Comparison of ENCODE assay signal across 14 cellular contexts in genomic region chr1:200749090-200749489, GRCh38.
"Had no signal": no experiment of that assay in that cellular context is flagged by ENCODE, and none has a peak within 500 bp of the region (broad histone marks: within the 10 kb centered on the region; RNA-seq: fewer than 3 reads in every experiment).

No MANE protein-coding gene starts in this region.

- H3K27ac Mint-ChIP-seq: activated CD4-positive, alpha-beta memory T cell treated with anti-CD3 and anti-CD28 coated beads for 36 hours; activated naive CD8-positive, alpha-beta T cell treated with anti-CD3 and anti-CD28 coated beads, Interleukin-2, amount 10 ng/mL, durations not matched to agents 7 days and 5 days; stimulated activated naive CD8-positive, alpha-beta T cell treated with anti-CD3 and anti-CD28 coated beads, Interleukin-15, amount 100 ng/mL, for 72 hours had no signal

- H3K27ac ChIP-seq: ascending aorta, esophagus squamous epithelium, VCaP had no signal

- H3K4me3 Mint-ChIP-seq: activated CD4-positive, alpha-beta memory T cell treated with anti-CD3 and anti-CD28 coated beads for 36 hours; activated naive CD8-positive, alpha-beta T cell treated with anti-CD3 and anti-CD28 coated beads, Interleukin-2, amount 10 ng/mL, durations not matched to agents 7 days and 5 days; activated T-cell treated with anti-CD3 and anti-CD28 coated beads, Interleukin-2, amount 50 U/mL, for 4 hours; stimulated activated naive CD8-positive, alpha-beta T cell treated with anti-CD3 and anti-CD28 coated beads, Interleukin-15, amount 100 ng/mL, for 72 hours had no signal

- ATAC-seq: activated T-cell treated with anti-CD3 and anti-CD28 coated beads, Interleukin-2, amount 50 U/mL, for 4 hours; left ventricle myocardium superior; stimulated activated naive CD8-positive, alpha-beta T cell treated with anti-CD3 and anti-CD28 coated beads, Interleukin-15, amount 100 ng/mL, for 72 hours had no signal

- H3K9me3 ChIP-seq: ascending aorta, esophagus squamous epithelium, heart right ventricle had no signal

- H3K27me3 Mint-ChIP-seq: activated CD4-positive, alpha-beta memory T cell treated with anti-CD3 and anti-CD28 coated beads for 36 hours; activated naive CD8-positive, alpha-beta T cell treated with anti-CD3 and anti-CD28 coated beads, Interleukin-2, amount 10 ng/mL, durations not matched to agents 7 days and 5 days; progenitor cell of endocrine pancreas; stimulated activated naive CD8-positive, alpha-beta T cell treated with anti-CD3 and anti-CD28 coated beads, Interleukin-15, amount 100 ng/mL, for 72 hours had no signal

- H3K36me3 ChIP-seq: esophagus squamous epithelium had no signal

- H3K4me3 ChIP-seq: ascending aorta, esophagus squamous epithelium, heart right ventricle had no signal

- H3K27me3 ChIP-seq: ascending aorta, esophagus squamous epithelium, heart right ventricle had no signal

- DNase-seq: activated CD4-positive, alpha-beta memory T cell treated with anti-CD3 and anti-CD28 coated beads for 36 hours; activated gamma-delta T cell treated with Interleukin-2 at 50 U/mL for 16 hours; activated naive CD8-positive, alpha-beta T cell treated with anti-CD3 and anti-CD28 coated beads, Interleukin-2, amount 10 ng/mL, durations not matched to agents 7 days and 5 days; activated T-cell treated with anti-CD3 and anti-CD28 coated beads, Interleukin-2, amount 50 U/mL, for 4 hours; esophagus squamous epithelium; foreskin fibroblast; heart right ventricle; left ventricle myocardium superior; stimulated activated CD4-positive, alpha-beta T cell treated with anti-CD3 and anti-CD28 coated beads, Interleukin-4, amount 100 ng/mL, for 24 hours; stimulated activated naive CD8-positive, alpha-beta T cell treated with anti-CD3 and anti-CD28 coated beads, Interleukin-15, amount 100 ng/mL, for 72 hours; T1000 had no signal

- H3K36me3 Mint-ChIP-seq: activated CD4-positive, alpha-beta memory T cell treated with anti-CD3 and anti-CD28 coated beads for 36 hours; activated naive CD8-positive, alpha-beta T cell treated with anti-CD3 and anti-CD28 coated beads, Interleukin-2, amount 10 ng/mL, durations not matched to agents 7 days and 5 days had no signal

- H3K9me3 Mint-ChIP-seq: activated CD4-positive, alpha-beta memory T cell treated with anti-CD3 and anti-CD28 coated beads for 36 hours; activated T-cell treated with anti-CD3 and anti-CD28 coated beads, Interleukin-2, amount 50 U/mL, for 4 hours; stimulated activated naive CD8-positive, alpha-beta T cell treated with anti-CD3 and anti-CD28 coated beads, Interleukin-15, amount 100 ng/mL, for 72 hours had no signal
